ENCODE assay signal across 10 cellular contexts in genomic region chr11:103659138-103659734, GRCh38.
A peak's percentile ranks its signal among the peaks of the same experiment; 100 is the strongest.
DNase-seq lines count a peak whose midpoint lies in the region; ATAC-seq and TF ChIP-seq lines count a peak whose summit lies in the region.
"Had no signal": no experiment of that assay in that cellular context is flagged by ENCODE, and none has a peak within 500 bp of the region (broad histone marks: within the 10 kb centered on the region; RNA-seq: fewer than 3 reads in every experiment).

No MANE protein-coding gene starts in this region.

- no peaks in the 10 kb centered on the region for H3K4me1 ChIP-seq in mammary epithelial cell (ENCODE audit: insufficient read depth, low read length)
- H3K4me1 ChIP-seq in osteoblast (ENCODE audit: insufficient read depth, low read length) = no peaks in the 10 kb centered on the region

- ATAC-seq in HG02973 (IDR thresholded peaks at IDR 0.05; ENCODE audit: unreplicated experiment) (no peak), HG03097 (IDR thresholded peaks at IDR 0.05; ENCODE audit: low FRiP score, unreplicated experiment) (no peak)

- WGBS in mammary epithelial cell (ENCODE audit: low coverage, missing lambda C conversion rate) = 90% methylated on average over 2 of the region's 2 CpGs

- no peaks in the 10 kb centered on the region for H3K9me3 ChIP-seq in mammary epithelial cell (replicated peaks; ENCODE audit: insufficient read depth, low read length)
- no peaks in the 10 kb centered on the region for H3K9me3 ChIP-seq in osteoblast (ENCODE audit: low read depth, low read length)

- H3K36me3 ChIP-seq in mammary epithelial cell (ENCODE audit: insufficient read depth, low read length) (no peaks in the 10 kb centered on the region), osteoblast (ENCODE audit: insufficient read depth, low read length) (no peaks in the 10 kb centered on the region)

- H3K27ac ChIP-seq in mammary epithelial cell (ENCODE audit: insufficient read depth, low read depth, low read length) (no peak overlapping the region), osteoblast (ENCODE audit: low read depth, low read length) (no peak overlapping the region)

- no peak overlapping the region for H3K4me3 ChIP-seq in mammary epithelial cell (replicated peaks in 1 of 3; ENCODE audit: insufficient read depth in 1 of 3, low read depth in 2 of 3, low read length in 3 of 3)
- no peak overlapping the region for H3K4me3 ChIP-seq in osteoblast (ENCODE audit: insufficient read depth, low read length)

- dilution Hi-C loops in mammary epithelial cell (cut with HindIII; ENCODE audit: low sequenced_read_pairs) = no loop called here

- H3K79me2 ChIP-seq in mammary epithelial cell (ENCODE audit: insufficient read depth, low read length) = no peaks in the 10 kb centered on the region
- H3K79me2 ChIP-seq in osteoblast (ENCODE audit: insufficient read depth, low read length) = no peaks in the 10 kb centered on the region

- intact Hi-C loops in mammary epithelial cell (cut with micrococcal nuclease) = loop anchor here (1.0 kb wide), 2 partner anchors 40 to 402 kb away; no protein-coding TSS in a partner anchor

- CTCF ChIA-PET in mammary epithelial cell (lab: Charles Lee; ENCODE audit: low non-redundant PET) = no interaction called here

- no TSS peak for BruUV-seq in mammary epithelial cell (replicated peaks; lab: Mats Ljungman, UMichigan)

- H3K9ac ChIP-seq in mammary epithelial cell (ENCODE audit: insufficient read depth, low read length) = no peak overlapping the region

- in situ Hi-C loops in mammary epithelial cell (cut with MboI; ENCODE audit: low sequenced_read_pairs in 2 of 2) (no loop called here), GM13976 (cut with MboI; ENCODE audit: low sequenced_read_pairs, unreplicated experiment) (no loop called here)

- no peaks in the 10 kb centered on the region for H3K27me3 ChIP-seq in mammary epithelial cell (ENCODE audit: insufficient read depth, low read length)
- no peaks in the 10 kb centered on the region for H3K27me3 ChIP-seq in osteoblast (ENCODE audit: insufficient read depth, low read length)

- no peaks in the 10 kb centered on the region for H4K20me1 ChIP-seq in mammary epithelial cell (ENCODE audit: insufficient read depth, low read length)
- H4K20me1 ChIP-seq in osteoblast (ENCODE audit: insufficient read depth, low read length) = no peaks in the 10 kb centered on the region

- TF ChIP-seq CTCF in mammary epithelial cell (conservative IDR thresholded peaks at IDR 0.05 in 1 of 2, IDR thresholded peaks at IDR 0.05 in 1 of 2; ENCODE audit: extremely low read depth in 1 of 2, insufficient read depth in 1 of 2, low read depth in 1 of 2, low read length in 2 of 2) (peak; percentile 46 to 60), osteoblast (IDR thresholded peaks at IDR 0.05; ENCODE audit: extremely low read depth, low read depth, low read length) (peak; percentile 60), GM13976 (IDR thresholded peaks at IDR 0.05; ENCODE audit: borderline replicate concordance, control extremely low read depth, extremely low read depth, insufficient read depth, missing control alignments) (no peak)

- DNase-seq in DMS 273 (lab: John Stamatoyannopoulos, UW; ENCODE audit: unreplicated experiment) (peak; percentile 46), DMS 273 treated with DMSO at 0.1 percent for 48 hours (lab: John Stamatoyannopoulos, UW) (no peak), NAMALWA (ENCODE audit: low spot score) (peak; percentile 27), mammary epithelial cell (peak; percentile 19), osteoblast (ENCODE audit: insufficient read length, low spot score, missing footprints) (no peak), GM13976 (ENCODE audit: low spot score) (no peak)
- DNase-seq: activated naive CD8-positive, alpha-beta T cell treated with anti-CD3 and anti-CD28 coated beads, Interleukin-2, amount 10 ng/mL, durations not matched to agents 7 days and 5 days; NCI-H2107 had no signal

- H2AFZ ChIP-seq in mammary epithelial cell (ENCODE audit: low read depth, low read length) = no peak overlapping the region
- no peak overlapping the region for H2AFZ ChIP-seq in osteoblast (ENCODE audit: low read length)

- H3K4me2 ChIP-seq in mammary epithelial cell (ENCODE audit: insufficient read depth, low read depth, low read length) = no peak overlapping the region
- H3K4me2 ChIP-seq in osteoblast (ENCODE audit: insufficient read depth, low read length) = no peak overlapping the region

Comparison
In these comparisons a context has a peak if more than half of its experiments do, and no peak if none do; other contexts are left out.
1. DNase-seq: peak in DMS 273 (single experiment), NAMALWA (single experiment) and mammary epithelial cell (single experiment); none in DMS 273 treated with DMSO at 0.1 percent for 48 hours (single experiment), osteoblast (single experiment) and GM13976 (single experiment).